ENCODE assay signal across 8 cellular contexts in the genomic region with DNA sequence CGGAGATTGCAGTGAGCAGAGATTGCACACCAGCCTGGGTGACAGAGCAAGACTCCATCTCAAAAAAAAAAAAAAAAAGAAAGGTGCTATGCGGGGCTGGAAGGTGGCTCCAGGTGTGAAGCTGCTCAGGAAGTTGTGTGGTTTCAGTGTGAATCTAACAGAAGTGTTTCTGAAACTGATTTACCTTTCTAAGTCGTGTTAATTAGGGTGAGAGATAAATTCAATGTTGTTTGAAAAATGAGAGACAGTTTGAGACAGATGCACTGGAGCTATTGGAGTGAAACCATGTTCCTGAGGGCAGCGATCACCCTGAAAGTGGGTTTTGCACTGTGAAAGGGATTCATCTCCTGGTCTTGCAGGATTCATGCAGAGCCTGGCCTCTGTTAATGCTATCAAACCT. TPM values are rescaled to one million over a fixed set of nuclear protein-coding genes. Genes with fewer than 3 reads are reported as not detected.
A peak's percentile ranks its signal among the peaks of the same experiment; 100 is the strongest.
DNase-seq lines count a peak whose midpoint lies in the region; ATAC-seq and TF ChIP-seq lines count a peak whose summit lies in the region.
"Not testable (repeated sequence)": the region's sequence is repeated elsewhere in the genome, so short reads cannot be mapped to it uniquely, and the experiment has no call there.

No MANE protein-coding gene starts in this region.

- ATAC-seq in CD4-positive, alpha-beta T cell (ENCODE audit: poor library complexity), result peak; percentile 29
- ATAC-seq in GM18517 (IDR thresholded peaks at IDR 0.05; ENCODE audit: unreplicated experiment), result peak; percentile 43
- peak; percentile 34 for ATAC-seq in GM19452 (IDR thresholded peaks at IDR 0.05; ENCODE audit: unreplicated experiment)
- ATAC-seq in GM21825 (IDR thresholded peaks at IDR 0.05; ENCODE audit: unreplicated experiment), result peak; percentile 32
- ATAC-seq in HG03095 (IDR thresholded peaks at IDR 0.05; ENCODE audit: unreplicated experiment), result peak; percentile 16
- ATAC-seq in activated CD8-positive, alpha-beta T cell treated with anti-CD3 and anti-CD28 coated beads, Interleukin-2, amount 10 ng/mL, durations not matched to agents 7 days and 5 days, result not testable (repeated sequence)
- ATAC-seq in natural killer cell, result peak; percentile 52 to 77 (median 73)

- H3K36me3 Mint-ChIP-seq in CD4-positive, alpha-beta T cell (ENCODE audit: low read depth), result peaks cover 13% of the 10 kb centered on the region
- peaks cover 11% of the 10 kb centered on the region for H3K36me3 Mint-ChIP-seq in activated CD8-positive, alpha-beta T cell treated with anti-CD3 and anti-CD28 coated beads, Interleukin-2, amount 10 ng/mL, durations not matched to agents 7 days and 5 days (ENCODE audit: low read depth)
- not testable (repeated sequence) for H3K36me3 Mint-ChIP-seq in natural killer cell

- H3K4me3 ChIP-seq in KMS-11 (IDR thresholded peaks at IDR 0.05; ENCODE audit: insufficient read depth, low read depth, low read length), result not testable (repeated sequence)

- H3K27ac ChIP-seq in CD4-positive, alpha-beta T cell (ENCODE audit: low read depth, low read length), result not testable (repeated sequence)
- peak overlapping the region; percentile 85 for H3K27ac ChIP-seq in KMS-11

- H3K9ac ChIP-seq in KMS-11, result peak overlapping the region; percentile 14; the same call in 1 of the 2 replicates

- H3K27me3 Mint-ChIP-seq in CD4-positive, alpha-beta T cell; activated CD8-positive, alpha-beta T cell treated with anti-CD3 and anti-CD28 coated beads, Interleukin-2, amount 10 ng/mL, durations not matched to agents 7 days and 5 days (ENCODE audit: low read depth); natural killer cell (ENCODE audit: low read depth in 2 of 2): not testable (repeated sequence)

- not testable (repeated sequence) for H3K4me1 Mint-ChIP-seq in CD4-positive, alpha-beta T cell (ENCODE audit: low read depth); activated CD8-positive, alpha-beta T cell treated with anti-CD3 and anti-CD28 coated beads, Interleukin-2, amount 10 ng/mL, durations not matched to agents 7 days and 5 days (ENCODE audit: low read depth)
- peaks cover 14 to 18% of the 10 kb centered on the region in 2 donors for H3K4me1 Mint-ChIP-seq in natural killer cell

- H4K20me1 ChIP-seq in KMS-11 (ENCODE audit: insufficient read depth), result not testable (repeated sequence)

- H3K9me3 Mint-ChIP-seq in CD4-positive, alpha-beta T cell; activated CD8-positive, alpha-beta T cell treated with anti-CD3 and anti-CD28 coated beads, Interleukin-2, amount 10 ng/mL, durations not matched to agents 7 days and 5 days (ENCODE audit: insufficient read depth); natural killer cell: not testable (repeated sequence)

- peak overlapping the region; percentile 65 for H3K4me2 ChIP-seq in KMS-11

- not testable (repeated sequence) for H3K9me3 ChIP-seq in CD4-positive, alpha-beta T cell (ENCODE audit: control insufficient read depth, low read length)

- POLR2A ChIA-PET in CD4-positive, alpha-beta T cell (lab: Charles Lee); activated CD8-positive, alpha-beta T cell treated with anti-CD3 and anti-CD28 coated beads, Interleukin-2, amount 10 ng/mL, durations not matched to agents 7 days and 5 days (lab: Charles Lee): not testable (repeated sequence)

- H3K79me2 ChIP-seq in KMS-11 (ENCODE audit: insufficient read depth, low read depth), result not testable (repeated sequence)

- TF ChIP-seq CTCF in CD4-positive, alpha-beta T cell (IDR thresholded peaks at IDR 0.05); KMS-11 (conservative IDR thresholded peaks at IDR 0.05; ENCODE audit: low read depth, low read length); natural killer cell (IDR thresholded peaks at IDR 0.05): not testable (repeated sequence)

- peak overlapping the region; percentile 20 for H3K27ac Mint-ChIP-seq in CD4-positive, alpha-beta T cell
- H3K27ac Mint-ChIP-seq in activated CD8-positive, alpha-beta T cell treated with anti-CD3 and anti-CD28 coated beads, Interleukin-2, amount 10 ng/mL, durations not matched to agents 7 days and 5 days, result peak overlapping the region; percentile 23
- H3K27ac Mint-ChIP-seq in natural killer cell, result peak overlapping the region in 1 of 2 donors; percentile 40

- CTCF ChIA-PET in CD4-positive, alpha-beta T cell (lab: Charles Lee); activated CD8-positive, alpha-beta T cell treated with anti-CD3 and anti-CD28 coated beads, Interleukin-2, amount 10 ng/mL, durations not matched to agents 7 days and 5 days (lab: Charles Lee): not testable (repeated sequence)

- intact Hi-C loops in CD4-positive, alpha-beta T cell (cut with DNase I, micrococcal nuclease); natural killer cell (cut with micrococcal nuclease): not testable (repeated sequence)

- H3K4me3 Mint-ChIP-seq in CD4-positive, alpha-beta T cell; activated CD8-positive, alpha-beta T cell treated with anti-CD3 and anti-CD28 coated beads, Interleukin-2, amount 10 ng/mL, durations not matched to agents 7 days and 5 days: not testable (repeated sequence)
- H3K4me3 Mint-ChIP-seq in natural killer cell, result peak overlapping the region; percentile 21

- DNase-seq in CD4-positive, alpha-beta T cell; activated CD8-positive, alpha-beta T cell treated with anti-CD3 and anti-CD28 coated beads, Interleukin-2, amount 10 ng/mL, durations not matched to agents 7 days and 5 days; natural killer cell: not testable (repeated sequence)

- not testable (repeated sequence) for H2AFZ ChIP-seq in KMS-11 (ENCODE audit: low read depth)

- H3K4me1 ChIP-seq in KMS-11 (ENCODE audit: low read depth, poor library complexity, severe bottlenecking), result peaks cover 74% of the 10 kb centered on the region

- H3K36me3 ChIP-seq in KMS-11 (ENCODE audit: insufficient read depth), result not testable (repeated sequence)

- not testable (repeated sequence) for H3K27me3 ChIP-seq in CD4-positive, alpha-beta T cell (ENCODE audit: control insufficient read depth, insufficient read depth, low read length); KMS-11 (ENCODE audit: insufficient read depth, low read depth)

RNA-seq across cellular contexts. Expression of a gene that starts 25.0 kb away (rescaled TPM):
- total RNA-seq in CD4-positive, alpha-beta T cell, result 10 to 100 TPM; 85.3 to 86.5 TPM
- 10 to 100 TPM; 33.4 to 38.3 TPM for total RNA-seq in activated CD8-positive, alpha-beta T cell treated with anti-CD3 and anti-CD28 coated beads, Interleukin-2, amount 10 ng/mL, durations not matched to agents 7 days and 5 days
- 10 to 100 TPM; 63.8 to 77.2 (median 68.2) TPM for total RNA-seq in natural killer cell

RNA-seq across cellular contexts. Expression of a gene that starts 30.0 kb away (rescaled TPM):
- 1 to 10 TPM; 4.4 to 6.1 TPM for total RNA-seq in CD4-positive, alpha-beta T cell
- total RNA-seq in activated CD8-positive, alpha-beta T cell treated with anti-CD3 and anti-CD28 coated beads, Interleukin-2, amount 10 ng/mL, durations not matched to agents 7 days and 5 days, result 10 to 100 TPM; 18.8 to 20.2 TPM
- total RNA-seq in natural killer cell, result 10 to 100 TPM; 10.8 to 13.5 (median 11.5) TPM
